ENCODE assay signal across 1 cellular context in the genomic region with DNA sequence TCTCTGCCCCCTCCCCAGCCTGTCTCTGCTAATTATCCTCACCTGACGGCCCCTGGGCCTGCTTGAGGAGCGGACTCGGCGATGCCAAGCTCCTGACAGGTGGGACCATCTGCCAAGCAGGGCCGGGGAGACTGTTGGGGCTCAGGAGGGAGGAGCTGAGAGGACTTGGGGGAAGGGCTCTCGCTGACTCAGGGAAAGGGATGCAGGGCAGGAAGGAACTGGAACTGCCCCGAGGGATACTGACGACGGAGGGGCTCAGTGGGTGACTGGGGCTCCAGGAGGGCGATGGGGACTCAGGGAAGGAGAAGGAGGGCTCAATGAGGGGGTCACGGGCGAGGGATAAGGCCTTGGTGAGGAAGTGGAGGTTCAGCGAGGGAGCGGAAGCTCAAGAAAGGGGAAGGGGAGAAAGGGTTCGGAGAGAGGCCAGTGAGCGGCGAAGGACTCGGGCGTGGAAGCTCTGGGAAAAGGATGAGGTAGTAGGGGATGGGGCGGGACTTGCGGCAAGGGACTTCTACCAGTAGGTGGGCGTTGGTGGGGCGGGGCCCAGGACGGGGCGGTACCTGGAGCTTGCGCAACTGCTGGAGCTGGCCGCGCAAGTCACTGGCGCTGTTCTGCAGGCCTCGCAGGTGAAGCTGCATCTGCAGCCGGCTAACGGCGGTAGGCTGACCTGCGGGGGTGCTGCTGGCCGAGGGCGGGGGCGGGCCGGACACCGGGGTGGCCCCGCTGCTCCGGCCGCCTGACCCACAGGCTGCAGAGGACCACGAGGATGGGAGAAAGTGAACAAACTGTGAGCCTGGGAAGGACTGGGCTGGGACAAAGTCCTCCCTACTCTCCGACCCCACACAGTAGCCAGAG.
TF ChIP-seq lines count a peak whose summit lies in the region.

No MANE protein-coding gene starts in this region.

TF ChIP-seq in H1, 55 proteins besides CTCF, POLR2A, EP300 and RAD21 (continued from another document):
- TF ChIP-seq, protein P1, sequence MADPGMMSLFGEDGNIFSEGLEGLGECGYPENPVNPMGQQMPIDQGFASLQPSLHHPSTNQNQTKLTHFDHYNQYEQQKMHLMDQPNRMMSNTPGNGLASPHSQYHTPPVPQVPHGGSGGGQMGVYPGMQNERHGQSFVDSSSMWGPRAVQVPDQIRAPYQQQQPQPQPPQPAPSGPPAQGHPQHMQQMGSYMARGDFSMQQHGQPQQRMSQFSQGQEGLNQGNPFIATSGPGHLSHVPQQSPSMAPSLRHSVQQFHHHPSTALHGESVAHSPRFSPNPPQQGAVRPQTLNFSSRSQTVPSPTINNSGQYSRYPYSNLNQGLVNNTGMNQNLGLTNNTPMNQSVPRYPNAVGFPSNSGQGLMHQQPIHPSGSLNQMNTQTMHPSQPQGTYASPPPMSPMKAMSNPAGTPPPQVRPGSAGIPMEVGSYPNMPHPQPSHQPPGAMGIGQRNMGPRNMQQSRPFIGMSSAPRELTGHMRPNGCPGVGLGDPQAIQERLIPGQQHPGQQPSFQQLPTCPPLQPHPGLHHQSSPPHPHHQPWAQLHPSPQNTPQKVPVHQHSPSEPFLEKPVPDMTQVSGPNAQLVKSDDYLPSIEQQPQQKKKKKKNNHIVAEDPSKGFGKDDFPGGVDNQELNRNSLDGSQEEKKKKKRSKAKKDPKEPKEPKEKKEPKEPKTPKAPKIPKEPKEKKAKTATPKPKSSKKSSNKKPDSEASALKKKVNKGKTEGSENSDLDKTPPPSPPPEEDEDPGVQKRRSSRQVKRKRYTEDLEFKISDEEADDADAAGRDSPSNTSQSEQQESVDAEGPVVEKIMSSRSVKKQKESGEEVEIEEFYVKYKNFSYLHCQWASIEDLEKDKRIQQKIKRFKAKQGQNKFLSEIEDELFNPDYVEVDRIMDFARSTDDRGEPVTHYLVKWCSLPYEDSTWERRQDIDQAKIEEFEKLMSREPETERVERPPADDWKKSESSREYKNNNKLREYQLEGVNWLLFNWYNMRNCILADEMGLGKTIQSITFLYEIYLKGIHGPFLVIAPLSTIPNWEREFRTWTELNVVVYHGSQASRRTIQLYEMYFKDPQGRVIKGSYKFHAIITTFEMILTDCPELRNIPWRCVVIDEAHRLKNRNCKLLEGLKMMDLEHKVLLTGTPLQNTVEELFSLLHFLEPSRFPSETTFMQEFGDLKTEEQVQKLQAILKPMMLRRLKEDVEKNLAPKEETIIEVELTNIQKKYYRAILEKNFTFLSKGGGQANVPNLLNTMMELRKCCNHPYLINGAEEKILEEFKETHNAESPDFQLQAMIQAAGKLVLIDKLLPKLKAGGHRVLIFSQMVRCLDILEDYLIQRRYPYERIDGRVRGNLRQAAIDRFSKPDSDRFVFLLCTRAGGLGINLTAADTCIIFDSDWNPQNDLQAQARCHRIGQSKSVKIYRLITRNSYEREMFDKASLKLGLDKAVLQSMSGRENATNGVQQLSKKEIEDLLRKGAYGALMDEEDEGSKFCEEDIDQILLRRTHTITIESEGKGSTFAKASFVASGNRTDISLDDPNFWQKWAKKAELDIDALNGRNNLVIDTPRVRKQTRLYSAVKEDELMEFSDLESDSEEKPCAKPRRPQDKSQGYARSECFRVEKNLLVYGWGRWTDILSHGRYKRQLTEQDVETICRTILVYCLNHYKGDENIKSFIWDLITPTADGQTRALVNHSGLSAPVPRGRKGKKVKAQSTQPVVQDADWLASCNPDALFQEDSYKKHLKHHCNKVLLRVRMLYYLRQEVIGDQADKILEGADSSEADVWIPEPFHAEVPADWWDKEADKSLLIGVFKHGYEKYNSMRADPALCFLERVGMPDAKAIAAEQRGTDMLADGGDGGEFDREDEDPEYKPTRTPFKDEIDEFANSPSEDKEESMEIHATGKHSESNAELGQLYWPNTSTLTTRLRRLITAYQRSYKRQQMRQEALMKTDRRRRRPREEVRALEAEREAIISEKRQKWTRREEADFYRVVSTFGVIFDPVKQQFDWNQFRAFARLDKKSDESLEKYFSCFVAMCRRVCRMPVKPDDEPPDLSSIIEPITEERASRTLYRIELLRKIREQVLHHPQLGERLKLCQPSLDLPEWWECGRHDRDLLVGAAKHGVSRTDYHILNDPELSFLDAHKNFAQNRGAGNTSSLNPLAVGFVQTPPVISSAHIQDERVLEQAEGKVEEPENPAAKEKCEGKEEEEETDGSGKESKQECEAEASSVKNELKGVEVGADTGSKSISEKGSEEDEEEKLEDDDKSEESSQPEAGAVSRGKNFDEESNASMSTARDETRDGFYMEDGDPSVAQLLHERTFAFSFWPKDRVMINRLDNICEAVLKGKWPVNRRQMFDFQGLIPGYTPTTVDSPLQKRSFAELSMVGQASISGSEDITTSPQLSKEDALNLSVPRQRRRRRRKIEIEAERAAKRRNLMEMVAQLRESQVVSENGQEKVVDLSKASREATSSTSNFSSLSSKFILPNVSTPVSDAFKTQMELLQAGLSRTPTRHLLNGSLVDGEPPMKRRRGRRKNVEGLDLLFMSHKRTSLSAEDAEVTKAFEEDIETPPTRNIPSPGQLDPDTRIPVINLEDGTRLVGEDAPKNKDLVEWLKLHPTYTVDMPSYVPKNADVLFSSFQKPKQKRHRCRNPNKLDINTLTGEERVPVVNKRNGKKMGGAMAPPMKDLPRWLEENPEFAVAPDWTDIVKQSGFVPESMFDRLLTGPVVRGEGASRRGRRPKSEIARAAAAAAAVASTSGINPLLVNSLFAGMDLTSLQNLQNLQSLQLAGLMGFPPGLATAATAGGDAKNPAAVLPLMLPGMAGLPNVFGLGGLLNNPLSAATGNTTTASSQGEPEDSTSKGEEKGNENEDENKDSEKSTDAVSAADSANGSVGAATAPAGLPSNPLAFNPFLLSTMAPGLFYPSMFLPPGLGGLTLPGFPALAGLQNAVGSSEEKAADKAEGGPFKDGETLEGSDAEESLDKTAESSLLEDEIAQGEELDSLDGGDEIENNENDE (IDR thresholded peaks at IDR 0.05; ENCODE audit: insufficient replicate concordance, low read length) = no peak
- TF ChIP-seq CEBPB (IDR thresholded peaks at IDR 0.05; ENCODE audit: low read depth, low read length) (peak; percentile 100), MAFK (IDR thresholded peaks at IDR 0.05; ENCODE audit: low read depth, low read length) (no peak), EGR1 (IDR thresholded peaks at IDR 0.05; ENCODE audit: borderline replicate concordance, low read depth, low read length) (peak; percentile 68), CTBP2 (IDR thresholded peaks at IDR 0.05; ENCODE audit: borderline replicate concordance, insufficient read depth, insufficient read length, low read length) (peak; percentile 42), GABPA (IDR thresholded peaks at IDR 0.05; ENCODE audit: borderline replicate concordance, insufficient read depth, low read length) (no peak), NRF1 (IDR thresholded peaks at IDR 0.05; ENCODE audit: low read depth, low read length) (peak; percentile 43; the same call in 1 of the 2 replicates), SP1 (IDR thresholded peaks at IDR 0.05; ENCODE audit: low read depth, low read length) (peak; percentile 44; the same call in 1 of the 2 replicates), SIX5 (IDR thresholded peaks at IDR 0.05; ENCODE audit: low read depth, low read length) (no peak), TCF12 (IDR thresholded peaks at IDR 0.05; ENCODE audit: low read depth, low read length) (0 out of 2 replicates have a peak, but pooled peaks have one; percentile 28), HDAC2 (IDR thresholded peaks at IDR 0.05; ENCODE audit: borderline replicate concordance in 1 of 2, low read depth in 2 of 2, low read length in 2 of 2) (peak in 1 of 2 experiments; percentile 17; a peak in 1 of 4 replicates), ZNF274 (IDR thresholded peaks at IDR 0.05; ENCODE audit: borderline replicate concordance, extremely low read depth, low read length) (no peak), CREB1 (IDR thresholded peaks at IDR 0.05) (0 out of 2 replicates have a peak, but pooled peaks have one; percentile 45), RFX5 (IDR thresholded peaks at IDR 0.05; ENCODE audit: borderline replicate concordance, low read depth, low read length) (no peak), SIN3A (conservative IDR thresholded peaks at IDR 0.05 in 1 of 2, IDR thresholded peaks at IDR 0.05 in 1 of 2; ENCODE audit: low read depth in 1 of 2, low read length in 2 of 2) (0 out of 4 replicates have a peak, but pooled peaks of 1 of the 2 experiments have one; percentile 18), RBBP5 (IDR thresholded peaks at IDR 0.05; ENCODE audit: borderline replicate concordance, low read depth, low read length) (peak; percentile 65; the same call in 1 of the 2 replicates), SP4 (IDR thresholded peaks at IDR 0.05; ENCODE audit: low read length) (0 out of 2 replicates have a peak, but pooled peaks have one; percentile 63), JUN (IDR thresholded peaks at IDR 0.05; ENCODE audit: low read depth, low read length) (no peak), POLR2AphosphoS5 (IDR thresholded peaks at IDR 0.05; ENCODE audit: low read depth, low read length) (no peak), BRCA1 (IDR thresholded peaks at IDR 0.05; ENCODE audit: low read depth, low read length) (no peak), HDAC6 (IDR thresholded peaks at IDR 0.05; ENCODE audit: low read depth, low read length) (no peak), JUND (IDR thresholded peaks at IDR 0.05; ENCODE audit: low read length) (no peak), GTF2F1 (IDR thresholded peaks at IDR 0.05; ENCODE audit: borderline replicate concordance, low read depth, low read length) (no peak), ASH2L (IDR thresholded peaks at IDR 0.05; ENCODE audit: low read length) (peak; percentile 28), KDM4A (IDR thresholded peaks at IDR 0.05; ENCODE audit: low read depth, low read length, severe bottlenecking) (peak; percentile 34), PHF8 (conservative IDR thresholded peaks at IDR 0.05; ENCODE audit: low read depth, low read length) (no peak), SUZ12 (IDR thresholded peaks at IDR 0.05; ENCODE audit: low read length) (no peak)
- TF ChIP-seq, protein P2, sequence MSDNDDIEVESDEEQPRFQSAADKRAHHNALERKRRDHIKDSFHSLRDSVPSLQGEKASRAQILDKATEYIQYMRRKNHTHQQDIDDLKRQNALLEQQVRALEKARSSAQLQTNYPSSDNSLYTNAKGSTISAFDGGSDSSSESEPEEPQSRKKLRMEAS (IDR thresholded peaks at IDR 0.05) = peak; percentile 36; the same call in 1 of the 2 replicates
- TF ChIP-seq, protein P3, sequence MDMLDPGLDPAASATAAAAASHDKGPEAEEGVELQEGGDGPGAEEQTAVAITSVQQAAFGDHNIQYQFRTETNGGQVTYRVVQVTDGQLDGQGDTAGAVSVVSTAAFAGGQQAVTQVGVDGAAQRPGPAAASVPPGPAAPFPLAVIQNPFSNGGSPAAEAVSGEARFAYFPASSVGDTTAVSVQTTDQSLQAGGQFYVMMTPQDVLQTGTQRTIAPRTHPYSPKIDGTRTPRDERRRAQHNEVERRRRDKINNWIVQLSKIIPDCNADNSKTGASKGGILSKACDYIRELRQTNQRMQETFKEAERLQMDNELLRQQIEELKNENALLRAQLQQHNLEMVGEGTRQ (IDR thresholded peaks at IDR 0.05; ENCODE audit: low read length) = no peak
TF ChIP-seq in H1: peak in this region for 14.
